21 cellular contexts compared by ENCODE assay signal in the genomic region with DNA sequence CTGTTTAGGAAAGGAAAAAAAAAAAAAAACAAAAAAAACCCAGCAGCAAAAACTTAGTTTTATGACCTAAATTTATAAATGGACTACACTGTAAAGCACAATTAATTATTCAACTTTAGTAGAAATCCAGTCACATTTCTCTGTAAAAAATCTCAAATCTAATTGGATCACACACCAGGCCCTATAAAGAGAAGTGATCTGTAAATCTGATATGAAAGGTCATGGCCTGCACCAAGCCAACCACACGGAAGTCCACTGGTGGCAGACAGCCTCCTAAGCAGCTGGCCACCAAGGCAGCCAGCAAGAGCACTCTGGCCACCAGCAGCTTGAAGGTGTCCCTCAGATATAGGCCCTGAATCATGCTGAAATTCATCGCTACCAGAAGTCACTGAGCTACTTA.
DNase-seq lines count a peak whose midpoint lies in the region; ATAC-seq, FAIRE-seq and TF ChIP-seq lines count a peak whose summit lies in the region.
"Had no signal": no experiment of that assay in that cellular context is flagged by ENCODE, and none has a peak within 500 bp of the region (broad histone marks: within the 10 kb centered on the region; RNA-seq: fewer than 3 reads in every experiment).

No MANE protein-coding gene starts in this region.

- no peak for TF ChIP-seq RAD21 in HCT116 (IDR thresholded peaks at IDR 0.05; ENCODE audit: low read depth)
- no peak for TF ChIP-seq RAD21 in H1 (IDR thresholded peaks at IDR 0.05 in 1 of 2, conservative IDR thresholded peaks at IDR 0.05 in 1 of 2; ENCODE audit: low read depth in 2 of 2, low read length in 2 of 2)
- no peak for TF ChIP-seq RAD21 in HepG2 (CRISPR knock-in tag; IDR thresholded peaks at IDR 0.05)

- H2BK5ac ChIP-seq in H1 (ENCODE audit: low read depth, low read length) = peak overlapping the region; percentile 86; the same call in 1 of the 2 replicates

- peak overlapping the region; percentile 28 for H4K5ac ChIP-seq in H1 (ENCODE audit: insufficient read length, low read depth, low read length)

- CTCF ChIA-PET in HCT116 (lab: Charles Lee) = no interaction called here
- CTCF ChIA-PET in H1 (lab: Charles Lee; ENCODE audit: partially characterized antibody) = no interaction called here
- CTCF ChIA-PET in HepG2 (lab: Yijun Ruan, JAX; ENCODE audit: low intra/inter-chr PET ratio, low total read pairs) = no interaction called here

- H3K4ac ChIP-seq in H1 (replicated peaks; ENCODE audit: insufficient read length, low read depth, low read length) = no peak overlapping the region

- H3K36me3 Mint-ChIP-seq in activated T-helper 17 cell treated with anti-CD3 and anti-CD28 coated beads, Interleukin-2, amount 50 U/mL, for 72 hours (ENCODE audit: low read depth) = no peaks in the 10 kb centered on the region
- H3K36me3 Mint-ChIP-seq: naive B cell had no signal

- H3K56ac ChIP-seq in H1 (replicated peaks; ENCODE audit: insufficient read length, low read depth, low read length) = no peak overlapping the region

- 0 out of 2 replicates have a peak overlapping the region, but pooled peaks have one; percentile 66 for H2BK20ac ChIP-seq in H1 (ENCODE audit: low read length)

- peak overlapping the region; percentile 82; the same call in 1 of the 2 replicates for H3K4me3 ChIP-seq in BLaER1
- no peak overlapping the region for H3K4me3 ChIP-seq in HCT116 (replicated peaks in 1 of 2; ENCODE audit: low read depth in 1 of 2, low read length in 2 of 2)
- H3K4me3 ChIP-seq in H1 (ENCODE audit: extremely low read depth in 1 of 4, insufficient read depth in 2 of 4, low read depth in 3 of 4, low read length in 4 of 4) = peak overlapping the region in 1 of 4 experiments; percentile 98; a peak in 1 of 8 replicates
- H3K4me3 ChIP-seq in HepG2 (replicated peaks in 1 of 3; ENCODE audit: insufficient read depth in 1 of 3, low read depth in 2 of 3, low read length in 3 of 3) = no peak overlapping the region
- H3K4me3 ChIP-seq: thyroid gland had no signal

- H4K20me1 ChIP-seq in BLaER1 = peaks cover 14% of the 10 kb centered on the region
- H4K20me1 ChIP-seq in HCT116 (ENCODE audit: insufficient read depth) = no peaks in the 10 kb centered on the region
- no peaks in the 10 kb centered on the region for H4K20me1 ChIP-seq in H1 (replicated peaks in 1 of 2; ENCODE audit: control insufficient read depth in 1 of 2, insufficient read depth in 2 of 2, low read length in 2 of 2)
- H4K20me1 ChIP-seq in HepG2 (ENCODE audit: insufficient read depth, low read length) = no peaks in the 10 kb centered on the region

- no peaks in the 10 kb centered on the region for H3K27me3 Mint-ChIP-seq in activated T-helper 17 cell treated with anti-CD3 and anti-CD28 coated beads, Interleukin-2, amount 50 U/mL, for 72 hours
- H3K27me3 Mint-ChIP-seq: B cell, naive B cell had no signal

- no peak overlapping the region for H3K27ac Mint-ChIP-seq in activated T-helper 17 cell treated with anti-CD3 and anti-CD28 coated beads, Interleukin-2, amount 50 U/mL, for 72 hours

- H3K23me2 ChIP-seq in H1 (ENCODE audit: low read depth, low read length) = peaks cover 12% of the 10 kb centered on the region

- H3K27ac ChIP-seq in BLaER1 (peak overlapping the region; percentile 95), HCT116 (ENCODE audit: low read depth, low read length) (no peak overlapping the region), H1 (ENCODE audit: low read depth, low read length) (peak overlapping the region; percentile 50; the same call in 1 of the 2 replicates), HepG2 (ENCODE audit: extremely low read length, insufficient read depth, low read length) (no peak overlapping the region)
- H3K27ac ChIP-seq: thyroid gland had no signal

- no peak overlapping the region for H2BK15ac ChIP-seq in H1 (ENCODE audit: low read length)

- no peaks in the 10 kb centered on the region for H3K9me3 ChIP-seq in BLaER1
- peaks cover 0 to 3% of the 10 kb centered on the region in 2 experiments; a peak in 1 of 4 replicates for H3K9me3 ChIP-seq in HCT116 (ENCODE audit: control insufficient read depth in 1 of 2, insufficient read depth in 1 of 2, low read depth in 1 of 2, low read length in 2 of 2)
- H3K9me3 ChIP-seq in H1 (ENCODE audit: insufficient read depth in 2 of 2, low read depth in 1 of 2, low read length in 1 of 2) = no peaks in the 10 kb centered on the region
- H3K9me3 ChIP-seq in HepG2 (ENCODE audit: low read length) = no peaks in the 10 kb centered on the region
- H3K9me3 ChIP-seq: heart right ventricle, SJSA1, thyroid gland had no signal

- ATAC-seq in HCT116 (no peak), HepG2 (no peak)
- ATAC-seq in activated T-helper 17 cell treated with anti-CD3 and anti-CD28 coated beads, Interleukin-2, amount 50 U/mL, for 72 hours (replicated peaks) = no peak
- ATAC-seq: heart right ventricle had no signal

- no peak for DNase-seq in HCT116 (ENCODE audit: low read depth, low spot score)
- DNase-seq in RPMI7951 (ENCODE audit: low read depth) = peak; percentile 58
- DNase-seq in H1 (ENCODE audit: low read depth in 1 of 2, low spot score in 2 of 2) = no peak
- DNase-seq in HepG2 (ENCODE audit: low spot score) = no peak
- no peak for DNase-seq in A172 (ENCODE audit: low spot score)
- no peak for DNase-seq in NOMO-1 (lab: John Stamatoyannopoulos, UW; ENCODE audit: unreplicated experiment in 2 of 2)
- DNase-seq: activated CD4-positive, alpha-beta T cell treated with anti-CD3 and anti-CD28 coated beads for 1 hour; dermis blood vessel endothelial cell; DMS79 treated with DMSO at 0.1 percent for 48 hours; esophagus squamous epithelium; heart right ventricle; naive B cell; NCI-H1930; NCI-H526; stimulated activated CD4-positive, alpha-beta T cell treated with anti-CD3 and anti-CD28 coated beads, Interleukin-15, amount 100 ng/mL, for 24 hours; thyroid gland had no signal

- no peak overlapping the region for H2AK5ac ChIP-seq in H1 (ENCODE audit: low read depth, low read length)

- H3K14ac ChIP-seq in H1 (ENCODE audit: insufficient read length) = no peak overlapping the region

- no peaks in the 10 kb centered on the region for H3K79me1 ChIP-seq in H1 (ENCODE audit: low read depth, low read length)

- H3K9ac ChIP-seq in BLaER1 (peak overlapping the region; percentile 97), HCT116 (ENCODE audit: low read length) (no peak overlapping the region), H1 (replicated peaks in 1 of 4; ENCODE audit: extremely low read depth in 1 of 4, low read depth in 3 of 4, low read length in 3 of 4) (no peak overlapping the region), HepG2 (ENCODE audit: insufficient read depth, low read depth, low read length) (no peak overlapping the region)

- H3K4me2 ChIP-seq in BLaER1 (peak overlapping the region; percentile 85), HCT116 (ENCODE audit: low read length) (no peak overlapping the region), H1 (ENCODE audit: insufficient read depth in 1 of 2, low read depth in 2 of 2, low read length in 2 of 2) (peak overlapping the region in 1 of 2 experiments; percentile 95; a peak in 2 of 4 replicates), HepG2 (ENCODE audit: low read depth, low read length) (no peak overlapping the region)

- H3K4me1 ChIP-seq in BLaER1 (peaks cover 60% of the 10 kb centered on the region), HCT116 (ENCODE audit: control insufficient read depth in 1 of 2, insufficient read depth in 2 of 2, low read length in 2 of 2) (peaks cover 11 to 20% of the 10 kb centered on the region in 2 experiments; a peak in 3 of 4 replicates), H1 (replicated peaks in 1 of 4; ENCODE audit: control insufficient read depth in 3 of 4, insufficient read depth in 4 of 4, low read length in 3 of 4) (peaks cover 0 to 8% (median 1%) of the 10 kb centered on the region in 4 experiments; a peak in 5 of 7 replicates), HepG2 (ENCODE audit: insufficient read depth, low read length) (peaks cover 44% of the 10 kb centered on the region)

- no peaks in the 10 kb centered on the region for H3K36me3 ChIP-seq in BLaER1
- H3K36me3 ChIP-seq in HCT116 (ENCODE audit: control insufficient read depth in 1 of 2, insufficient read depth in 2 of 2, low read length in 2 of 2) = no peaks in the 10 kb centered on the region
- no peaks in the 10 kb centered on the region for H3K36me3 ChIP-seq in H1 (ENCODE audit: control insufficient read depth in 2 of 4, insufficient read depth in 4 of 4, low read length in 3 of 4)
- H3K36me3 ChIP-seq in HepG2 (replicated peaks in 1 of 2; ENCODE audit: control insufficient read depth in 1 of 2, insufficient read depth in 2 of 2, low read length in 2 of 2) = no peaks in the 10 kb centered on the region
- H3K36me3 ChIP-seq: esophagus squamous epithelium, heart right ventricle, SJSA1, thyroid gland had no signal

- TF ChIP-seq CTCF in HCT116 (IDR thresholded peaks at IDR 0.05 in 2 of 3, conservative IDR thresholded peaks at IDR 0.05 in 1 of 3; ENCODE audit: borderline replicate concordance in 1 of 3, insufficient read depth in 1 of 3, low read depth in 2 of 3, low read length in 2 of 3) = no peak
- TF ChIP-seq CTCF in H1 (IDR thresholded peaks at IDR 0.05; ENCODE audit: control extremely low read depth in 1 of 3, insufficient read depth in 1 of 3, low read depth in 1 of 3, low read length in 3 of 3) = no peak
- TF ChIP-seq CTCF in HepG2 (CRISPR knock-in tag; IDR thresholded peaks at IDR 0.05) = no peak

- peaks cover 6% of the 10 kb centered on the region for H3K4me1 Mint-ChIP-seq in activated T-helper 17 cell treated with anti-CD3 and anti-CD28 coated beads, Interleukin-2, amount 50 U/mL, for 72 hours

- H2BK12ac ChIP-seq in H1 (ENCODE audit: low read depth, low read length) = 0 out of 2 replicates have a peak overlapping the region, but pooled peaks have one; percentile 32

- TF ChIP-seq EP300 in H1 (IDR thresholded peaks at IDR 0.05; ENCODE audit: borderline replicate concordance in 1 of 2, low read depth in 2 of 2, low read length in 2 of 2) (no peak), HepG2 (IDR thresholded peaks at IDR 0.05; ENCODE audit: low read depth in 2 of 2, low read length in 2 of 2) (no peak), HepG2 (CRISPR knock-in tag; IDR thresholded peaks at IDR 0.05; ENCODE audit: borderline replicate concordance) (no peak)

- no peaks in the 10 kb centered on the region for H3K9me2 ChIP-seq in HCT116 (ENCODE audit: insufficient read depth)

- H3K27me3 ChIP-seq in BLaER1 = no peaks in the 10 kb centered on the region
- no peaks in the 10 kb centered on the region for H3K27me3 ChIP-seq in HCT116 (ENCODE audit: insufficient read depth, low read length)
- H3K27me3 ChIP-seq in H1 (replicated peaks in 1 of 4; ENCODE audit: control insufficient read depth in 3 of 4, extremely low read depth in 1 of 4, insufficient read depth in 3 of 4, low read length in 3 of 4) = no peaks in the 10 kb centered on the region
- no peaks in the 10 kb centered on the region; a peak in 1 of 5 replicates for H3K27me3 ChIP-seq in HepG2 (ENCODE audit: control insufficient read depth in 1 of 2, insufficient read depth in 2 of 2, low read length in 2 of 2)
- H3K27me3 ChIP-seq: SJSA1 had no signal

- H2BK120ac ChIP-seq in H1 (replicated peaks; ENCODE audit: low read depth, low read length) = peak overlapping the region; percentile 88

- no peaks in the 10 kb centered on the region for H3K9me3 Mint-ChIP-seq in activated T-helper 17 cell treated with anti-CD3 and anti-CD28 coated beads, Interleukin-2, amount 50 U/mL, for 72 hours

- H3K23ac ChIP-seq in H1 (ENCODE audit: insufficient read length) = no peak overlapping the region

- intact Hi-C loops in HCT116 (cut with micrococcal nuclease) = no loop called here
- intact Hi-C loops in HepG2 (cut with micrococcal nuclease; ENCODE audit: unreplicated experiment) = loop anchor here (5.0 kb wide), 1 partner anchor 162 kb away; a partner anchor contains a TSS

- H3K18ac ChIP-seq in H1 (ENCODE audit: extremely low read depth, low read length) = 0 out of 2 replicates have a peak overlapping the region, but pooled peaks have one; percentile 51

- POLR2A ChIA-PET in HCT116 (lab: Charles Lee) = interaction anchor here (1.0 kb wide), 2 partner anchors 8 to 10 kb away, joined by 3 read pairs; no protein-coding TSS in a partner anchor
- POLR2A ChIA-PET in H1 (lab: Charles Lee; ENCODE audit: partially characterized antibody) = interaction anchor here (1.1 to 40.4 kb wide), 13 partner anchors 2 to 1651 kb away, joined by 5 to 2731 read pairs (median 29); a partner anchor contains a TSS
- POLR2A ChIA-PET in HepG2 (lab: Yijun Ruan, JAX) = interaction anchor here (1.3 to 5.7 kb wide), 2 partner anchors 95 to 1620 kb away, joined by 3 to 184 read pairs; a partner anchor contains a TSS

- no peak for TF ChIP-seq POLR2A in HCT116 (IDR thresholded peaks at IDR 0.05; ENCODE audit: borderline replicate concordance, extremely low read depth, insufficient read depth, insufficient read length)
- TF ChIP-seq POLR2A in H1 (IDR thresholded peaks at IDR 0.05; ENCODE audit: control extremely low read depth in 1 of 2, low read depth in 2 of 2, low read length in 2 of 2) = no peak
- no peak for TF ChIP-seq POLR2A in HepG2 (IDR thresholded peaks at IDR 0.05; ENCODE audit: insufficient read depth in 1 of 2, low read depth in 2 of 2, low read length in 2 of 2)

- H2AFZ ChIP-seq in HCT116 (ENCODE audit: low read depth, low read length, poor library complexity, severe bottlenecking) (no peak overlapping the region), H1 (ENCODE audit: low read length) (no peak overlapping the region), HepG2 (ENCODE audit: low read length) (no peak overlapping the region)

- FAIRE-seq in H1 (lab: Jason Lieb, UNC) (no peak), HepG2 (lab: Jason Lieb, UNC) (no peak)
- FAIRE-seq: GM12891 had no signal

- H3K79me2 ChIP-seq in HCT116 (ENCODE audit: insufficient read depth, low read length) (no peaks in the 10 kb centered on the region), H1 (ENCODE audit: control insufficient read depth in 1 of 2, insufficient read depth in 2 of 2, low read length in 2 of 2) (no peaks in the 10 kb centered on the region), HepG2 (ENCODE audit: insufficient read depth, low read length) (no peaks in the 10 kb centered on the region)

- RAD21 ChIA-PET in HCT116 (lab: Charles Lee; ENCODE audit: low non-redundant PET in 1 of 2, low total read pairs in 2 of 2, uncharacterized antibody in 2 of 2, unreplicated experiment in 2 of 2) = no interaction called here

- BruUV-seq in HCT116 (replicated peaks; lab: Mats Ljungman, UMichigan) = no TSS peak
- BruUV-seq in HepG2 (replicated peaks; lab: Mats Ljungman, UMichigan) = no TSS peak

- in situ Hi-C loops in HepG2 (cut with HindIII; ENCODE audit: extremely low pct_ligation_motif_present, low pct_unique_long_range_greater_than_20kb) = no loop called here

- H3K4me3 Mint-ChIP-seq in activated T-helper 17 cell treated with anti-CD3 and anti-CD28 coated beads, Interleukin-2, amount 50 U/mL, for 72 hours = no peak overlapping the region
- H3K4me3 Mint-ChIP-seq: B cell had no signal

- 92% methylated on average over 2 of the region's 2 CpGs; no CpG with 5 or more reads in 1 of the 2 experiments for WGBS in H1 (ENCODE audit: extremely low coverage in 1 of 2, insufficient coverage in 1 of 2, insufficient read length in 1 of 2, insufficient replicate concordance in 2 of 2, low coverage in 1 of 2, low lambda C conversion rate in 2 of 2, missing lambda C conversion rate in 1 of 2), 2 experiments
- 44% methylated on average over 2 of the region's 2 CpGs for WGBS in HepG2 (ENCODE audit: low lambda C conversion rate)

- peak overlapping the region; percentile 93 for H4K91ac ChIP-seq in H1 (replicated peaks; ENCODE audit: insufficient read length, low read length)

- no peak overlapping the region for H4K8ac ChIP-seq in H1 (ENCODE audit: extremely low read depth, insufficient read depth, low read length)

Comparison
In these comparisons a context has a peak if more than half of its experiments do, and no peak if none do; other contexts are left out.
1. H3K27ac ChIP-seq: peak in BLaER1 (single experiment) and H1 (single experiment); none in HCT116 (single experiment) and HepG2 (single experiment).